ENCODE assay signal across 1 cellular context in the genomic region with DNA sequence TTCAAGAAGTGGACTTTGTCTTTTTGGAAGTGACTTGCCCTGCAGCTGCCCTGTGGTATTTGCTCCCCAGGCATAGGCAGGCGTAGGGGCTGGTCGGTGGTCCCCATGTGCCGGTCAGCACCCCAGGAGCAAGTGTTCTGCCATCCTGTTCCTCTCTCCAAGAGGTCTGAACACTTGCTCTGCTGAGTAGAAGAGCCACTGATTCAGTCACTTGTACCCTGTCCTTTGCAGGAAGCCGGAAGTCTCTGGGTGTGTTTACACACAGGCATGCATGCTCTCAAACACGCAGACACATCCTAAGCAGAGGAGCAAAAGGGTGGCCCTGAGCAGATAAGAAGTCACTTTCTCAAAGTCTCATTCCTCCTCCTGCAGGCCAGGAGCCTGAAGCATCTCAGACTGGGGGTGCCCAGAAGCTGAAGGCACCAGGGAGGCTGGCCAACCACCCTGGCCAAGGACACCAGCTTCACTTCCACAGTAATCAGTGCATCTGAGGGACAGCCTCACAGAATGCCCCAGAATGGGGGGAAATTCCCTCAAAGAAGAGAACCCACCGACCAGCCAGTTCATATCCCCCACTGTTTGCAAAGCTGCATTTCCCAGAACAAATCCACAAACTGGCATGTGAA.
TF ChIP-seq lines count a peak whose summit lies in the region.

No MANE protein-coding gene starts in this region.

TF ChIP-seq in HepG2, 621 proteins besides CTCF, POLR2A, EP300 and RAD21 (continued from another document):
- TF ChIP-seq, protein P1, sequence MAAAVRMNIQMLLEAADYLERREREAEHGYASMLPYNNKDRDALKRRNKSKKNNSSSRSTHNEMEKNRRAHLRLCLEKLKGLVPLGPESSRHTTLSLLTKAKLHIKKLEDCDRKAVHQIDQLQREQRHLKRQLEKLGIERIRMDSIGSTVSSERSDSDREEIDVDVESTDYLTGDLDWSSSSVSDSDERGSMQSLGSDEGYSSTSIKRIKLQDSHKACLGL (CRISPR knock-in tag; IDR thresholded peaks at IDR 0.05), result 0 out of 2 replicates have a peak, but pooled peaks have one; percentile 52
- TF ChIP-seq, protein P2, sequence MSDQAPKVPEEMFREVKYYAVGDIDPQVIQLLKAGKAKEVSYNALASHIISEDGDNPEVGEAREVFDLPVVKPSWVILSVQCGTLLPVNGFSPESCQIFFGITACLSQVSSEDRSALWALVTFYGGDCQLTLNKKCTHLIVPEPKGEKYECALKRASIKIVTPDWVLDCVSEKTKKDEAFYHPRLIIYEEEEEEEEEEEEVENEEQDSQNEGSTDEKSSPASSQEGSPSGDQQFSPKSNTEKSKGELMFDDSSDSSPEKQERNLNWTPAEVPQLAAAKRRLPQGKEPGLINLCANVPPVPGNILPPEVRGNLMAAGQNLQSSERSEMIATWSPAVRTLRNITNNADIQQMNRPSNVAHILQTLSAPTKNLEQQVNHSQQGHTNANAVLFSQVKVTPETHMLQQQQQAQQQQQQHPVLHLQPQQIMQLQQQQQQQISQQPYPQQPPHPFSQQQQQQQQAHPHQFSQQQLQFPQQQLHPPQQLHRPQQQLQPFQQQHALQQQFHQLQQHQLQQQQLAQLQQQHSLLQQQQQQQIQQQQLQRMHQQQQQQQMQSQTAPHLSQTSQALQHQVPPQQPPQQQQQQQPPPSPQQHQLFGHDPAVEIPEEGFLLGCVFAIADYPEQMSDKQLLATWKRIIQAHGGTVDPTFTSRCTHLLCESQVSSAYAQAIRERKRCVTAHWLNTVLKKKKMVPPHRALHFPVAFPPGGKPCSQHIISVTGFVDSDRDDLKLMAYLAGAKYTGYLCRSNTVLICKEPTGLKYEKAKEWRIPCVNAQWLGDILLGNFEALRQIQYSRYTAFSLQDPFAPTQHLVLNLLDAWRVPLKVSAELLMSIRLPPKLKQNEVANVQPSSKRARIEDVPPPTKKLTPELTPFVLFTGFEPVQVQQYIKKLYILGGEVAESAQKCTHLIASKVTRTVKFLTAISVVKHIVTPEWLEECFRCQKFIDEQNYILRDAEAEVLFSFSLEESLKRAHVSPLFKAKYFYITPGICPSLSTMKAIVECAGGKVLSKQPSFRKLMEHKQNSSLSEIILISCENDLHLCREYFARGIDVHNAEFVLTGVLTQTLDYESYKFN (CRISPR knock-in tag; conservative IDR thresholded peaks at IDR 0.05), result peak; percentile 43
- TF ChIP-seq ZNF333 (CRISPR knock-in tag; IDR thresholded peaks at IDR 0.05; ENCODE audit: borderline replicate concordance), result 0 out of 2 replicates have a peak, but pooled peaks have one; percentile 50
- TF ChIP-seq ISX (CRISPR knock-in tag; conservative IDR thresholded peaks at IDR 0.05), result no peak
- TF ChIP-seq FOXA3 (CRISPR knock-in tag; IDR thresholded peaks at IDR 0.05), result peak; percentile 80
- no peak for TF ChIP-seq ZNF337 (CRISPR knock-in tag; IDR thresholded peaks at IDR 0.05; ENCODE audit: borderline replicate concordance, low read depth)
- TF ChIP-seq CEBPG (CRISPR knock-in tag; IDR thresholded peaks at IDR 0.05), result no peak
- peak; percentile 77; the same call in 1 of the 2 replicates for TF ChIP-seq ZSCAN9 (CRISPR knock-in tag; IDR thresholded peaks at IDR 0.05; ENCODE audit: borderline replicate concordance)
- TF ChIP-seq NR3C1 (CRISPR knock-in tag; IDR thresholded peaks at IDR 0.05), result no peak
- TF ChIP-seq THYN1 (CRISPR knock-in tag; IDR thresholded peaks at IDR 0.05; ENCODE audit: borderline replicate concordance, low read depth), result no peak
- TF ChIP-seq, protein P3, sequence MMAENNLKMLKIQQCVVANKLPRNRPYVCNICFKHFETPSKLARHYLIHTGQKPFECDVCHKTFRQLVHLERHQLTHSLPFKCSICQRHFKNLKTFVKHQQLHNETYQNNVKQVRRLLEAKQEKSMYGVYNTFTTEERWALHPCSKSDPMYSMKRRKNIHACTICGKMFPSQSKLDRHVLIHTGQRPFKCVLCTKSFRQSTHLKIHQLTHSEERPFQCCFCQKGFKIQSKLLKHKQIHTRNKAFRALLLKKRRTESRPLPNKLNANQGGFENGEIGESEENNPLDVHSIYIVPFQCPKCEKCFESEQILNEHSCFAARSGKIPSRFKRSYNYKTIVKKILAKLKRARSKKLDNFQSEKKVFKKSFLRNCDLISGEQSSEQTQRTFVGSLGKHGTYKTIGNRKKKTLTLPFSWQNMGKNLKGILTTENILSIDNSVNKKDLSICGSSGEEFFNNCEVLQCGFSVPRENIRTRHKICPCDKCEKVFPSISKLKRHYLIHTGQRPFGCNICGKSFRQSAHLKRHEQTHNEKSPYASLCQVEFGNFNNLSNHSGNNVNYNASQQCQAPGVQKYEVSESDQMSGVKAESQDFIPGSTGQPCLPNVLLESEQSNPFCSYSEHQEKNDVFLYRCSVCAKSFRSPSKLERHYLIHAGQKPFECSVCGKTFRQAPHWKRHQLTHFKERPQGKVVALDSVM (CRISPR knock-in tag; IDR thresholded peaks at IDR 0.05), result no peak
- peak; percentile 83 for TF ChIP-seq MED1 (CRISPR knock-in tag; IDR thresholded peaks at IDR 0.05)
- TF ChIP-seq ZNF354B (CRISPR knock-in tag; IDR thresholded peaks at IDR 0.05), result no peak
- peak; percentile 35; the same call in 1 of the 2 replicates for TF ChIP-seq POGZ (CRISPR knock-in tag; IDR thresholded peaks at IDR 0.05)
- TF ChIP-seq RNF2 (conservative IDR thresholded peaks at IDR 0.05; ENCODE audit: low read depth), result no peak
- peak; percentile 92 for TF ChIP-seq ELF3 (CRISPR knock-in tag; IDR thresholded peaks at IDR 0.05)
TF ChIP-seq in HepG2: peak in this region for 36.
